In genomic region chr13:112330066-112330465, GRCh38 we compare ENCODE assay signal across 8 cellular contexts. TPM values are rescaled to one million over a fixed set of nuclear protein-coding genes. Genes with fewer than 3 reads are reported as not detected.
"Had no signal": no experiment of that assay in that cellular context is flagged by ENCODE, and none has a peak within 500 bp of the region (broad histone marks: within the 10 kb centered on the region; RNA-seq: fewer than 3 reads in every experiment).

No MANE protein-coding gene starts in this region.

- ATAC-seq: K562 had no signal

- FAIRE-seq: H1, H54, HTR-8/SVneo, K562 had no signal

- H3K9me3 Mint-ChIP-seq: GM23338 had no signal

- DNase-seq: HCEC 1CT, IMR-90 had no signal

- H3K4me3 ChIP-seq: K562 had no signal

- H3K27ac Mint-ChIP-seq: GM23338 had no signal

RNA-seq across cellular contexts. Expression of gene SPACA7, which starts 46.1 kb away (rescaled TPM):
- total RNA-seq: GM23338, H1, HT-29, IMR-90, K562 had no signal
- polyA plus RNA-seq: GM23338, H1, IMR-90, K562 had no signal
